Comparison of ENCODE assay signal across 4 cellular contexts in genomic region chr6:32010856-32011530, GRCh38. TPM values are rescaled to one million over a fixed set of nuclear protein-coding genes. Genes with fewer than 3 reads are reported as not detected.
"Had no signal": no experiment of that assay in that cellular context is flagged by ENCODE, and none has a peak within 500 bp of the region (broad histone marks: within the 10 kb centered on the region; RNA-seq: fewer than 3 reads in every experiment).

No MANE protein-coding gene starts in this region.

RNA-seq across cellular contexts. Expression of gene CYP21A2, which starts 27.2 kb away (rescaled TPM):
- total RNA-seq: epithelial cell of proximal tubule, lung microvascular endothelial cell, skeletal muscle tissue, stomach had no signal
